9 cellular contexts compared by ENCODE assay signal in genomic region chr19:16888629-16889371, GRCh38. TPM values are rescaled to one million over a fixed set of nuclear protein-coding genes. Genes with fewer than 3 reads are reported as not detected.
DNase-seq lines count a peak whose midpoint lies in the region; ATAC-seq and TF ChIP-seq lines count a peak whose summit lies in the region.
"Had no signal": no experiment of that assay in that cellular context is flagged by ENCODE, and none has a peak within 500 bp of the region (broad histone marks: within the 10 kb centered on the region; RNA-seq: fewer than 3 reads in every experiment).

Gene F2RL3 (plus strand): TSS chr19:16888999. CDS start chr19:16889190, 191 bp downstream.

- no peak for TF ChIP-seq CTCF in lower lobe of right lung (IDR thresholded peaks at IDR 0.05)
- TF ChIP-seq CTCF in prostate gland (IDR thresholded peaks at IDR 0.05): no peak

- H3K36me3 ChIP-seq in BLaER1 treated with 17β-estradiol and CSF1 and Interleukin-3, amounts not matched to agents 10 nM and 100 nM: peaks cover 0 to 9% (median 0%) of the 10 kb centered on the region in 11 experiments; a peak in 2 of 22 replicates
- H3K36me3 ChIP-seq in lower lobe of right lung (no peaks in the 10 kb centered on the region), prostate gland (no peaks in the 10 kb centered on the region)
- H3K36me3 ChIP-seq: pancreas had no signal

- intact Hi-C loops in lower lobe of right lung (cut with DNase I) (no loop called here), prostate gland (cut with DNase I) (no loop called here)

- peak within 1 kb of the TSS; percentile 36 to 72 (median 66) for H3K4me3 ChIP-seq in BLaER1 treated with 17β-estradiol and CSF1 and Interleukin-3, amounts not matched to agents 10 nM and 100 nM
- H3K4me3 ChIP-seq in lower lobe of right lung (peak within 1 kb of the TSS; percentile 49), prostate gland (peak within 1 kb of the TSS in 1 of 2 donors; percentile 4)

- H3K4me1 ChIP-seq in BLaER1 treated with 17β-estradiol and CSF1 and Interleukin-3, amounts not matched to agents 10 nM and 100 nM: peaks cover 73 to 96% (median 88%) of the 10 kb centered on the region in 10 experiments
- H3K4me1 ChIP-seq in lower lobe of right lung: peaks cover 42% of the 10 kb centered on the region
- H3K4me1 ChIP-seq in prostate gland (replicated peaks): peaks cover 6% of the 10 kb centered on the region
- H3K4me1 ChIP-seq: pancreas had no signal

- no peak for TF ChIP-seq POLR2A in prostate gland (IDR thresholded peaks at IDR 0.05)

- peaks cover under 1 to 7% (median 5%) of the 10 kb centered on the region in 11 experiments; a peak in 19 of 22 replicates for H3K9me3 ChIP-seq in BLaER1 treated with 17β-estradiol and CSF1 and Interleukin-3, amounts not matched to agents 10 nM and 100 nM (replicated peaks in 1 of 11)
- H3K9me3 ChIP-seq in lower lobe of right lung (no peaks in the 10 kb centered on the region), prostate gland (no peaks in the 10 kb centered on the region)
- H3K9me3 ChIP-seq: pancreas had no signal

- peak within 1 kb of the TSS in 10 of 11 experiments; percentile 59 to 96 (median 90); a peak in 21 of 22 replicates for H3K27ac ChIP-seq in BLaER1 treated with 17β-estradiol and CSF1 and Interleukin-3, amounts not matched to agents 10 nM and 100 nM
- H3K27ac ChIP-seq in lower lobe of right lung (peak within 1 kb of the TSS; percentile 84), prostate gland (no peak within 1 kb of the TSS)

- H3K4me2 ChIP-seq in BLaER1 treated with 17β-estradiol and CSF1 and Interleukin-3, amounts not matched to agents 10 nM and 100 nM: peak within 1 kb of the TSS; percentile 95 to 100 (median 99)

- WGBS in prostate gland: 25% methylated on average over 26 of the region's 31 CpGs

- ATAC-seq in GM21528 (IDR thresholded peaks at IDR 0.05; ENCODE audit: low FRiP score, unreplicated experiment) (peak; percentile 40), lower lobe of right lung (peak; percentile 22 to 45), HG03565 (IDR thresholded peaks at IDR 0.05; ENCODE audit: unreplicated experiment) (no peak), HG02840 (IDR thresholded peaks at IDR 0.05; ENCODE audit: low FRiP score, unreplicated experiment) (no peak)

- peak; percentile 95 for DNase-seq in UCSD-AML1 (lab: John Stamatoyannopoulos, UW; ENCODE audit: unreplicated experiment)
- peak; percentile 72 for DNase-seq in lower lobe of right lung
- no peak for DNase-seq in prostate gland (ENCODE audit: low spot score)
- DNase-seq in NCI-H2107 (lab: John Stamatoyannopoulos, UW): no peak

- peaks cover 0 to 4% (median 0%) of the 10 kb centered on the region in 11 experiments; a peak in 1 of 22 replicates for H4K20me1 ChIP-seq in BLaER1 treated with 17β-estradiol and CSF1 and Interleukin-3, amounts not matched to agents 10 nM and 100 nM

- H3K9ac ChIP-seq in BLaER1 treated with 17β-estradiol and CSF1 and Interleukin-3, amounts not matched to agents 10 nM and 100 nM: peak within 1 kb of the TSS; percentile 56 to 91 (median 83); a peak in 21 of 22 replicates

- no peaks in the 10 kb centered on the region for H3K27me3 ChIP-seq in BLaER1 treated with 17β-estradiol and CSF1 and Interleukin-3, amounts not matched to agents 10 nM and 100 nM
- H3K27me3 ChIP-seq in lower lobe of right lung (ENCODE audit: low read depth) (no peaks in the 10 kb centered on the region), prostate gland (replicated peaks; ENCODE audit: insufficient read depth) (no peaks in the 10 kb centered on the region)
- H3K27me3 ChIP-seq: pancreas had no signal

RNA-seq across cellular contexts. Expression of gene F2RL3, which starts in this region (rescaled TPM):
- total RNA-seq in lower lobe of right lung: 22.5 TPM
- 1 to 10 TPM in 1 of 2 donors, under 1 TPM in 1; 0.36 to 6.2 TPM for total RNA-seq in prostate gland

Comparison
In these comparisons a context has a peak if more than half of its experiments do, and no peak if none do; other contexts are left out.
1. H3K27ac ChIP-seq: peak in BLaER1 treated with 17β-estradiol and CSF1 and Interleukin-3, amounts not matched to agents 10 nM and 100 nM (10 of 11) and lower lobe of right lung (single experiment); none in prostate gland (0 of 2).
2. ATAC-seq: peak in GM21528 (single experiment) and lower lobe of right lung (2 of 2); none in HG03565 (single experiment) and HG02840 (single experiment).
3. DNase-seq: peak in UCSD-AML1 (single experiment) and lower lobe of right lung (single experiment); none in prostate gland (single experiment) and NCI-H2107 (single experiment).